In genomic region chr1:12516741-12517140, GRCh38 we compare ENCODE assay signal across 22 cellular contexts.
DNase-seq lines count a peak whose midpoint lies in the region; ATAC-seq and TF ChIP-seq lines count a peak whose summit lies in the region.
"Had no signal": no experiment of that assay in that cellular context is flagged by ENCODE, and none has a peak within 500 bp of the region (broad histone marks: within the 10 kb centered on the region; RNA-seq: fewer than 3 reads in every experiment).

No MANE protein-coding gene starts in this region.

- H3K36me3 Mint-ChIP-seq in activated CD4-positive, alpha-beta T cell treated with anti-CD3 and anti-CD28 coated beads for 36 hours (ENCODE audit: low read depth) = peaks cover 21% of the 10 kb centered on the region
- peaks cover 31% of the 10 kb centered on the region for H3K36me3 Mint-ChIP-seq in activated CD4-positive, alpha-beta T cell treated with anti-CD3 and anti-CD28 coated beads, Interleukin-2, amount 10 ng/mL, durations not matched to agents 7 days and 5 days (ENCODE audit: low read depth)
- H3K36me3 Mint-ChIP-seq in activated T-cell treated with anti-CD3 and anti-CD28 coated beads, Interleukin-2, amount 50 U/mL, for 24 hours (ENCODE audit: low read depth) = peaks cover 11% of the 10 kb centered on the region
- H3K36me3 Mint-ChIP-seq in CD4-positive, alpha-beta T cell (ENCODE audit: low read depth) = peaks cover 25% of the 10 kb centered on the region
- H3K36me3 Mint-ChIP-seq in activated naive CD8-positive, alpha-beta T cell treated with anti-CD3 and anti-CD28 coated beads, Interleukin-2, amount 50 U/mL, for 24 hours (ENCODE audit: low read depth) = peaks cover 24% of the 10 kb centered on the region

- no peak overlapping the region for H3K27ac ChIP-seq in CD4-positive, alpha-beta T cell (ENCODE audit: low read depth, low read length)
- H3K27ac ChIP-seq: 22Rv1, GM23248, HL-60, KMS-11 had no signal

- intact Hi-C loops in activated CD4-positive, alpha-beta T cell treated with anti-CD3 and anti-CD28 coated beads for 36 hours (cut with DNase I, micrococcal nuclease) = no loop called here
- intact Hi-C loops in CD4-positive, alpha-beta T cell (cut with DNase I, micrococcal nuclease) = no loop called here

- H3K27me3 Mint-ChIP-seq in activated CD4-positive, alpha-beta T cell treated with anti-CD3 and anti-CD28 coated beads for 36 hours = no peaks in the 10 kb centered on the region
- H3K27me3 Mint-ChIP-seq in activated CD4-positive, alpha-beta T cell treated with anti-CD3 and anti-CD28 coated beads, Interleukin-2, amount 10 ng/mL, durations not matched to agents 7 days and 5 days = no peaks in the 10 kb centered on the region
- H3K27me3 Mint-ChIP-seq in activated T-cell treated with anti-CD3 and anti-CD28 coated beads, Interleukin-2, amount 50 U/mL, for 24 hours = no peaks in the 10 kb centered on the region
- H3K27me3 Mint-ChIP-seq in CD4-positive, alpha-beta T cell = no peaks in the 10 kb centered on the region
- no peaks in the 10 kb centered on the region for H3K27me3 Mint-ChIP-seq in activated naive CD8-positive, alpha-beta T cell treated with anti-CD3 and anti-CD28 coated beads, Interleukin-2, amount 50 U/mL, for 24 hours
- H3K27me3 Mint-ChIP-seq: IgD-negative memory B cell had no signal

- H3K27ac Mint-ChIP-seq in activated CD4-positive, alpha-beta T cell treated with anti-CD3 and anti-CD28 coated beads for 36 hours = peak overlapping the region; percentile 22
- no peak overlapping the region for H3K27ac Mint-ChIP-seq in activated CD4-positive, alpha-beta T cell treated with anti-CD3 and anti-CD28 coated beads, Interleukin-2, amount 10 ng/mL, durations not matched to agents 7 days and 5 days
- H3K27ac Mint-ChIP-seq in activated T-cell treated with anti-CD3 and anti-CD28 coated beads, Interleukin-2, amount 50 U/mL, for 24 hours = peak overlapping the region; percentile 78
- peak overlapping the region; percentile 30 for H3K27ac Mint-ChIP-seq in CD4-positive, alpha-beta T cell
- H3K27ac Mint-ChIP-seq in activated naive CD8-positive, alpha-beta T cell treated with anti-CD3 and anti-CD28 coated beads, Interleukin-2, amount 50 U/mL, for 24 hours = peak overlapping the region; percentile 94
- H3K27ac Mint-ChIP-seq: CD14-positive monocyte, IgD-negative memory B cell had no signal

- H3K4me3 Mint-ChIP-seq in activated CD4-positive, alpha-beta T cell treated with anti-CD3 and anti-CD28 coated beads for 36 hours = no peak overlapping the region
- H3K4me3 Mint-ChIP-seq in activated CD4-positive, alpha-beta T cell treated with anti-CD3 and anti-CD28 coated beads, Interleukin-2, amount 10 ng/mL, durations not matched to agents 7 days and 5 days = no peak overlapping the region
- no peak overlapping the region for H3K4me3 Mint-ChIP-seq in activated T-cell treated with anti-CD3 and anti-CD28 coated beads, Interleukin-2, amount 50 U/mL, for 24 hours
- H3K4me3 Mint-ChIP-seq in CD4-positive, alpha-beta T cell = no peak overlapping the region
- H3K4me3 Mint-ChIP-seq in activated naive CD8-positive, alpha-beta T cell treated with anti-CD3 and anti-CD28 coated beads, Interleukin-2, amount 50 U/mL, for 24 hours = peak overlapping the region; percentile 48
- H3K4me3 Mint-ChIP-seq: CD14-positive monocyte had no signal

- peak; percentile 50 for DNase-seq in activated CD4-positive, alpha-beta T cell treated with anti-CD3 and anti-CD28 coated beads for 36 hours
- DNase-seq in activated CD4-positive, alpha-beta T cell treated with anti-CD3 and anti-CD28 coated beads, Interleukin-2, amount 10 ng/mL, durations not matched to agents 7 days and 5 days = no peak
- DNase-seq in activated T-cell treated with anti-CD3 and anti-CD28 coated beads, Interleukin-2, amount 50 U/mL, for 24 hours = peak; percentile 38
- DNase-seq in activated T-cell treated with anti-CD3 and anti-CD28 coated beads for 4 hours (no peak), AG20443 (ENCODE audit: low spot score) (no peak)
- no peak for DNase-seq in CD4-positive, alpha-beta T cell
- peak; percentile 52 for DNase-seq in activated naive CD8-positive, alpha-beta T cell treated with anti-CD3 and anti-CD28 coated beads, Interleukin-2, amount 50 U/mL, for 24 hours
- DNase-seq: BE2C, DMS53, GM23248, H7, MM.1S, NCI-H2029, NCI-H446, NCI-H524 treated with DMSO at 0.1 percent for 48 hours, NCI-H774 had no signal

- H3K4me1 Mint-ChIP-seq in activated CD4-positive, alpha-beta T cell treated with anti-CD3 and anti-CD28 coated beads for 36 hours = peaks cover 54% of the 10 kb centered on the region
- peaks cover 22% of the 10 kb centered on the region for H3K4me1 Mint-ChIP-seq in activated CD4-positive, alpha-beta T cell treated with anti-CD3 and anti-CD28 coated beads, Interleukin-2, amount 10 ng/mL, durations not matched to agents 7 days and 5 days
- peaks cover 61% of the 10 kb centered on the region for H3K4me1 Mint-ChIP-seq in activated T-cell treated with anti-CD3 and anti-CD28 coated beads, Interleukin-2, amount 50 U/mL, for 24 hours (ENCODE audit: low read depth)
- peaks cover 44% of the 10 kb centered on the region for H3K4me1 Mint-ChIP-seq in CD4-positive, alpha-beta T cell (ENCODE audit: low read depth)
- peaks cover 83% of the 10 kb centered on the region for H3K4me1 Mint-ChIP-seq in activated naive CD8-positive, alpha-beta T cell treated with anti-CD3 and anti-CD28 coated beads, Interleukin-2, amount 50 U/mL, for 24 hours
- H3K4me1 Mint-ChIP-seq: CD14-positive monocyte, IgD-negative memory B cell had no signal

- CTCF ChIA-PET in activated CD4-positive, alpha-beta T cell treated with anti-CD3 and anti-CD28 coated beads for 36 hours (lab: Charles Lee) = interaction anchor here (0.6 kb wide), 1 partner anchor 29 kb away, joined by 3 read pairs; no protein-coding TSS in a partner anchor
- CTCF ChIA-PET in activated CD4-positive, alpha-beta T cell treated with anti-CD3 and anti-CD28 coated beads, Interleukin-2, amount 10 ng/mL, durations not matched to agents 7 days and 5 days (lab: Charles Lee) = no interaction called here
- CTCF ChIA-PET in CD4-positive, alpha-beta T cell (lab: Charles Lee) = no interaction called here

- no peak for TF ChIP-seq CTCF in CD4-positive, alpha-beta T cell (IDR thresholded peaks at IDR 0.05)

- ATAC-seq in activated CD4-positive, alpha-beta T cell treated with anti-CD3 and anti-CD28 coated beads for 36 hours = no peak
- ATAC-seq in CD4-positive, alpha-beta T cell (ENCODE audit: poor library complexity) = no peak
- peak; percentile 38 for ATAC-seq in activated naive CD8-positive, alpha-beta T cell treated with anti-CD3 and anti-CD28 coated beads, Interleukin-2, amount 50 U/mL, for 24 hours
- ATAC-seq in GM21529 (IDR thresholded peaks at IDR 0.05; ENCODE audit: unreplicated experiment) = no peak

- POLR2A ChIA-PET in activated CD4-positive, alpha-beta T cell treated with anti-CD3 and anti-CD28 coated beads for 36 hours (lab: Charles Lee) = interaction anchor here (0.8 kb wide), 1 partner anchor 608 kb away, joined by 4 read pairs; no protein-coding TSS in a partner anchor
- POLR2A ChIA-PET in activated CD4-positive, alpha-beta T cell treated with anti-CD3 and anti-CD28 coated beads, Interleukin-2, amount 10 ng/mL, durations not matched to agents 7 days and 5 days (lab: Charles Lee) = interaction anchor here (0.6 kb wide), 1 partner anchor 38 kb away, joined by 3 read pairs; no protein-coding TSS in a partner anchor
- POLR2A ChIA-PET in CD4-positive, alpha-beta T cell (lab: Charles Lee) = interaction anchor here (0.6 kb wide), 1 partner anchor 43 kb away, joined by 3 read pairs; no protein-coding TSS in a partner anchor

- no peaks in the 10 kb centered on the region for H3K27me3 ChIP-seq in CD4-positive, alpha-beta T cell (ENCODE audit: control insufficient read depth, insufficient read depth, low read length)
- H3K27me3 ChIP-seq: BE2C had no signal

- no peaks in the 10 kb centered on the region for H3K9me3 ChIP-seq in CD4-positive, alpha-beta T cell (ENCODE audit: control insufficient read depth, low read length)
- H3K9me3 ChIP-seq: BE2C had no signal

- no peaks in the 10 kb centered on the region for H3K9me3 Mint-ChIP-seq in activated CD4-positive, alpha-beta T cell treated with anti-CD3 and anti-CD28 coated beads for 36 hours (ENCODE audit: low read depth)
- H3K9me3 Mint-ChIP-seq in activated CD4-positive, alpha-beta T cell treated with anti-CD3 and anti-CD28 coated beads, Interleukin-2, amount 10 ng/mL, durations not matched to agents 7 days and 5 days = peaks cover 2% of the 10 kb centered on the region
- peaks cover 3% of the 10 kb centered on the region for H3K9me3 Mint-ChIP-seq in activated T-cell treated with anti-CD3 and anti-CD28 coated beads, Interleukin-2, amount 50 U/mL, for 24 hours
- H3K9me3 Mint-ChIP-seq in CD4-positive, alpha-beta T cell = peaks cover 3% of the 10 kb centered on the region
- peaks cover 5% of the 10 kb centered on the region for H3K9me3 Mint-ChIP-seq in activated naive CD8-positive, alpha-beta T cell treated with anti-CD3 and anti-CD28 coated beads, Interleukin-2, amount 50 U/mL, for 24 hours

Comparison
In these comparisons a context has a peak if more than half of its experiments do, and no peak if none do; other contexts are left out.
1. DNase-seq: peak in activated CD4-positive, alpha-beta T cell treated with anti-CD3 and anti-CD28 coated beads for 36 hours (single experiment), activated T-cell treated with anti-CD3 and anti-CD28 coated beads, Interleukin-2, amount 50 U/mL, for 24 hours (single experiment) and activated naive CD8-positive, alpha-beta T cell treated with anti-CD3 and anti-CD28 coated beads, Interleukin-2, amount 50 U/mL, for 24 hours (single experiment); none in activated CD4-positive, alpha-beta T cell treated with anti-CD3 and anti-CD28 coated beads, Interleukin-2, amount 10 ng/mL, durations not matched to agents 7 days and 5 days (single experiment), activated T-cell treated with anti-CD3 and anti-CD28 coated beads for 4 hours (single experiment), CD4-positive, alpha-beta T cell (0 of 10) and AG20443 (single experiment).